In genomic region chr13:50910483-50910805, GRCh38 we compare ENCODE assay signal across 8 cellular contexts. TPM values are rescaled to one million over a fixed set of nuclear protein-coding genes. Genes with fewer than 3 reads are reported as not detected.
DNase-seq lines count a peak whose midpoint lies in the region; ATAC-seq and TF ChIP-seq lines count a peak whose summit lies in the region.

No MANE protein-coding gene starts in this region.

- H3K36me3 Mint-ChIP-seq in endothelial cell (ENCODE audit: low read depth, unreplicated experiment) = no peaks in the 10 kb centered on the region

- 0 to 1% methylated on average over 13 of the region's 13 CpGs for WGBS in aorta, 2 donors

- H3K27me3 ChIP-seq in SJCRH30 (no peaks in the 10 kb centered on the region), aorta (ENCODE audit: control insufficient read depth in 1 of 2, insufficient read depth in 2 of 2, low read length in 1 of 2) (no peaks in the 10 kb centered on the region)

- H3K9me3 Mint-ChIP-seq in endothelial cell (ENCODE audit: unreplicated experiment) = no peaks in the 10 kb centered on the region

- H3K36me3 ChIP-seq in SJCRH30 (no peaks in the 10 kb centered on the region), aorta (ENCODE audit: control insufficient read depth in 1 of 2, insufficient read depth in 2 of 2, low read length in 1 of 2) (no peaks in the 10 kb centered on the region)

- peaks cover 3% of the 10 kb centered on the region for H3K27me3 Mint-ChIP-seq in endothelial cell (ENCODE audit: unreplicated experiment)

- H3K9me3 ChIP-seq in SJCRH30 (replicated peaks) (no peaks in the 10 kb centered on the region), aorta (ENCODE audit: control insufficient read depth, low read length) (no peaks in the 10 kb centered on the region)

- TF ChIP-seq CTCF in endothelial cell (IDR thresholded peaks at IDR 0.05; ENCODE audit: unreplicated experiment) = no peak

- H3K4me3 ChIP-seq in SJCRH30 (peak overlapping the region; percentile 82), aorta (ENCODE audit: low read length in 2 of 2) (peak overlapping the region; percentile 55 to 62)

- no peak overlapping the region for H3K27ac Mint-ChIP-seq in endothelial cell (ENCODE audit: unreplicated experiment)

- H3K4me1 ChIP-seq in SJCRH30 (0 out of 2 replicates have a peak, but pooled peaks cover 8% of the 10 kb centered on the region), aorta (ENCODE audit: control insufficient read depth in 1 of 2, insufficient read depth in 2 of 2, low read length in 2 of 2) (no peaks in the 10 kb centered on the region)

- DNase-seq in DMS79 treated with DMSO at 0.1 percent for 48 hours (lab: John Stamatoyannopoulos, UW) = peak; percentile 17
- no peak for DNase-seq in DMS79 (lab: John Stamatoyannopoulos, UW)
- peak; percentile 69 to 79 for DNase-seq in SJCRH30
- DNase-seq in endothelial cell (ENCODE audit: low spot score) = peak; percentile 23
- peak; percentile 27 for DNase-seq in midbrain (lab: John Stamatoyannopoulos, UW)
- peak in 1 of 2 donors; percentile 60 for DNase-seq in aorta

- H3K27ac ChIP-seq in SJCRH30 = peak overlapping the region; percentile 96
- H3K27ac ChIP-seq in aorta (ENCODE audit: low read depth in 1 of 2, low read length in 2 of 2) = peak overlapping the region in 1 of 2 donors; percentile 55

- peak overlapping the region; percentile 71 for H3K4me3 Mint-ChIP-seq in endothelial cell (ENCODE audit: unreplicated experiment)

- intact Hi-C loops in aorta (cut with DNase I) = loop anchor here in 1 of 2 donors (5.0 to 10.0 kb wide), 4 partner anchors 376 to 936 kb away; no protein-coding TSS in a partner anchor

- peaks cover 8% of the 10 kb centered on the region for H3K4me1 Mint-ChIP-seq in endothelial cell (ENCODE audit: unreplicated experiment)

- ATAC-seq in HG03045 (IDR thresholded peaks at IDR 0.05; ENCODE audit: unreplicated experiment) (peak; percentile 3), aorta (ENCODE audit: low FRiP score) (peak; percentile 70), GM18867 (IDR thresholded peaks at IDR 0.05; ENCODE audit: unreplicated experiment) (no peak)

RNA-seq across cellular contexts. Expression of gene RNASEH2B, which starts 0.9 kb away (rescaled TPM):
- 93.9 and 108 TPM in 2 replicates for total RNA-seq in SJCRH30 (2014; rRNA removed; shearing (Covaris generic))
- total RNA-seq in endothelial cell (ENCODE audit: unreplicated experiment) (9.3 TPM), aorta (10 to 100 TPM; 27.7 to 36.6 TPM)
- polyA plus RNA-seq in aorta = 10 to 100 TPM; 46.5 to 72.0 TPM
